In the genomic region with DNA sequence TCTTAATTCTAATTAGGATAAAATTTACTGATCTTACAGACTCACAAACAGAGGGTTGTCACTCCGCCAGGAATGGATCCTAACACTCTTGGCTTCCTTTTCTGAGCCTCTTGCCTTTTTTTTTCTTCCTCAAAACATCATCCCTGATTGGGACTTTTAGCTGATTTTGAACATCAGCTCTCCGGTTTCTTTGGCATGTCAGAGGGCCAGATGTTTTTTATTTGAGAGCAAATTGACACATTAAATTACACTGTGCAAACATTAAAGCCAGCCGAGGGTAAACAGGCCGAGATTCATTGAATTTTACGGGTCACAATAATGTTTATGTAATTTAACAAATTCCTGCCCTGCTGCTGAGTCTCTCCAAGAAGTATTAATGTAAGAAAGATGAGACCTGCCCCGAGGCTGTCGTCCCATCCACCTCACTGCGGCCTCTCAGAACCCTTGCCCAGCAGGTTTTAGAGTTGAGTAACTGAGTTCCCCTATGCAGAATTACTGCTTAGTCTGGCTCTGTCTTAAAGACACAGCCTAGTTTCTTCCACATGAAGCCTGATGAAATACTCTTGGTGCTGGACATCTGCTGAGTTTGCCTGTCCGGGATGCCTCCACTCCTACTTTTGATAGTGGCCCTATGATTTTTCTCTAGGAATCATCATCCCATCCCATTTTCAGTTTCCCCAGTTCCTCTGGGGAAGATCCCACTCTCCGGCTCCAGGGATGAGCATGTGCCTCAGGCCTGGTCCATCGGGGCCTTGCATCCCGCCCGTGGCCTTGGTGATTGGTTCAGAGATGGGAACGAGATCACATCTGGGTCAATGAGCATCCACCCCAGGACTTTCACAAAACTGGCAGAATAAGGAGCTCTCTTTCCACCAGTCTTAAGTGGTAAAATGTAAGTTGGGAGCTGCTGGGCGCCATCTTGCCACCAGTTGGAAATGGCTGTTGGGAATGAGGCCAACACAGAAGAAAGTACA, we compare ENCODE assay signal across 11 cellular contexts.
DNase-seq lines count a peak whose midpoint lies in the region; FAIRE-seq and TF ChIP-seq lines count a peak whose summit lies in the region.
"Had no signal": no experiment of that assay in that cellular context is flagged by ENCODE, and none has a peak within 500 bp of the region (broad histone marks: within the 10 kb centered on the region; RNA-seq: fewer than 3 reads in every experiment).

No MANE protein-coding gene starts in this region.

- H3K9me3 ChIP-seq in astrocyte (ENCODE audit: insufficient read depth, low read depth, low read length), result no peaks in the 10 kb centered on the region
- H3K9me3 ChIP-seq in spleen, result no peaks in the 10 kb centered on the region

- H4K20me1 ChIP-seq in astrocyte (ENCODE audit: insufficient read depth, low read length), result no peaks in the 10 kb centered on the region

- POLR2A ChIA-PET in BJ (lab: Charles Lee), result interaction anchor here (0.6 kb wide), 1 partner anchor 53 kb away, joined by 3 read pairs; no protein-coding TSS in a partner anchor

- no peak overlapping the region for H3K4me2 ChIP-seq in astrocyte (ENCODE audit: low read length)

- 76 to 87% (median 83%) methylated on average over 15 of the region's 15 CpGs for WGBS in spleen, 5 donors

- H3K27ac ChIP-seq in astrocyte (ENCODE audit: low read depth, low read length), result no peak overlapping the region
- H3K27ac ChIP-seq in spleen, result no peak overlapping the region

- no peaks in the 10 kb centered on the region for H3K79me2 ChIP-seq in astrocyte (ENCODE audit: insufficient read depth, low read length)

- peaks cover 21% of the 10 kb centered on the region for H3K4me1 ChIP-seq in astrocyte (ENCODE audit: insufficient read depth, low read length)
- H3K4me1 ChIP-seq in spleen, result peaks cover 33 to 78% (median 61%) of the 10 kb centered on the region in 6 donors

- H3K27ac Mint-ChIP-seq in astrocyte (ENCODE audit: unreplicated experiment), result no peak overlapping the region
- peak overlapping the region; percentile 86 to 92 (median 91) for H3K27ac Mint-ChIP-seq in nephron
- H3K27ac Mint-ChIP-seq: natural killer cell had no signal

- H3K4me1 Mint-ChIP-seq in astrocyte (ENCODE audit: low read depth, unreplicated experiment) (peaks cover 24% of the 10 kb centered on the region), nephron (peaks cover 67% of the 10 kb centered on the region)
- H3K4me1 Mint-ChIP-seq: natural killer cell had no signal

- no peak overlapping the region for H2AFZ ChIP-seq in astrocyte (ENCODE audit: low read depth, low read length)

- H3K4me3 Mint-ChIP-seq in astrocyte (ENCODE audit: unreplicated experiment), result no peak overlapping the region
- H3K4me3 Mint-ChIP-seq in nephron, result peak overlapping the region; percentile 26 to 43 (median 41)
- H3K4me3 Mint-ChIP-seq: natural killer cell had no signal

- H3K4me3 ChIP-seq in BJ (ENCODE audit: low read depth, low read length) (no peak overlapping the region), astrocyte (ENCODE audit: insufficient read depth, low read depth, low read length) (no peak overlapping the region), spleen (no peak overlapping the region)

- no peak overlapping the region for H3K9ac ChIP-seq in astrocyte (ENCODE audit: low read length)

- H3K27me3 Mint-ChIP-seq in astrocyte (ENCODE audit: low read depth, unreplicated experiment) (peaks cover 29% of the 10 kb centered on the region), nephron (ENCODE audit: low read depth) (peaks cover 4% of the 10 kb centered on the region)

- H3K36me3 ChIP-seq in BJ (ENCODE audit: control insufficient read depth, insufficient read depth, low read length) (no peaks in the 10 kb centered on the region), astrocyte (ENCODE audit: insufficient read depth, low read length) (no peaks in the 10 kb centered on the region), spleen (no peaks in the 10 kb centered on the region)

- CTCF ChIA-PET in BJ (lab: Yijun Ruan, JAX), result no interaction called here

- H3K9me3 Mint-ChIP-seq in astrocyte (ENCODE audit: unreplicated experiment) (peaks cover 8% of the 10 kb centered on the region), nephron (no peaks in the 10 kb centered on the region)
- H3K9me3 Mint-ChIP-seq: natural killer cell had no signal

- DNase-seq in BJ (ENCODE audit: low read depth) (peak; percentile 97), HTR-8/SVneo (ENCODE audit: insufficient read length, low spot score) (peak; percentile 75), astrocyte (ENCODE audit: low read depth) (peak; percentile 41), DMS153 (lab: John Stamatoyannopoulos, UW) (no peak), C1 segment of cervical spinal cord (lab: John Stamatoyannopoulos, UW) (no peak), spleen (no peak)
- DNase-seq in activated CD4-positive, alpha-beta T cell treated with anti-CD3 and anti-CD28 coated beads, Interleukin-2, amount 50 U/mL, for 48 hours, result no peak
- DNase-seq: activated T-cell treated with anti-CD3 and anti-CD28 coated beads, Interleukin-2, amount 50 U/mL, for 48 hours; natural killer cell; SHP77 treated with DMSO at 0.1 percent for 48 hours had no signal

- TF ChIP-seq CTCF in BJ (IDR thresholded peaks at IDR 0.05; ENCODE audit: insufficient read depth, low read depth, low read length) (no peak), astrocyte (IDR thresholded peaks at IDR 0.05; ENCODE audit: insufficient read depth, low read depth, low read length) (no peak), nephron (IDR thresholded peaks at IDR 0.05; ENCODE audit: unreplicated experiment in 3 of 3) (no peak), spleen (IDR thresholded peaks at IDR 0.05 in 8 of 11, conservative IDR thresholded peaks at IDR 0.05 in 3 of 11) (no peak)

- peaks cover 4% of the 10 kb centered on the region for H3K36me3 Mint-ChIP-seq in astrocyte (ENCODE audit: low read depth, unreplicated experiment)
- no peaks in the 10 kb centered on the region for H3K36me3 Mint-ChIP-seq in nephron (ENCODE audit: low read depth)
- H3K36me3 Mint-ChIP-seq: natural killer cell had no signal

- no peaks in the 10 kb centered on the region for H3K27me3 ChIP-seq in BJ (ENCODE audit: control insufficient read depth, insufficient read depth, low read length)
- H3K27me3 ChIP-seq in astrocyte (ENCODE audit: insufficient read depth, low read length), result no peaks in the 10 kb centered on the region
- H3K27me3 ChIP-seq in spleen (replicated peaks in 1 of 7), result peaks cover 0 to 6% (median 0%) of the 10 kb centered on the region in 7 donors

- TF ChIP-seq POLR2A in spleen (IDR thresholded peaks at IDR 0.05), result no peak

- intact Hi-C loops in spleen (cut with DNase I; ENCODE audit: low total_unique reads), result no loop called here

- FAIRE-seq in HTR-8/SVneo (lab: Jason Lieb, UNC) (no peak), astrocyte (lab: Jason Lieb, UNC) (no peak)

Comparison
In these comparisons a context has a peak if more than half of its experiments do, and no peak if none do; other contexts are left out.
1. DNase-seq: peak in BJ (single experiment), HTR-8/SVneo (single experiment) and astrocyte (single experiment); none in DMS153 (single experiment), C1 segment of cervical spinal cord (0 of 14), spleen (single experiment) and activated CD4-positive, alpha-beta T cell treated with anti-CD3 and anti-CD28 coated beads, Interleukin-2, amount 50 U/mL, for 48 hours (0 of 2).